ENCODE assay signal across 13 cellular contexts in genomic region chr14:32559595-32559994, GRCh38.
A peak's percentile ranks its signal among the peaks of the same experiment; 100 is the strongest.
DNase-seq lines count a peak whose midpoint lies in the region; ATAC-seq and TF ChIP-seq lines count a peak whose summit lies in the region.
"Had no signal": no experiment of that assay in that cellular context is flagged by ENCODE, and none has a peak within 500 bp of the region (broad histone marks: within the 10 kb centered on the region; RNA-seq: fewer than 3 reads in every experiment).

No MANE protein-coding gene starts in this region.

- CTCF ChIA-PET in activated CD8-positive, alpha-beta memory T cell treated with anti-CD3 and anti-CD28 coated beads, Interleukin-2, amount 10 ng/mL, durations not matched to agents 7 days and 5 days (lab: Charles Lee): interaction anchor here (0.6 to 1.1 kb wide), 6 partner anchors 9 to 868 kb away, joined by 3 to 4 read pairs (median 3); no protein-coding TSS in a partner anchor

- peak overlapping the region in 6 of 10 donors; percentile 5 to 53 (median 43) for H3K27ac ChIP-seq in heart right ventricle
- H3K27ac ChIP-seq: ascending aorta; BLaER1 treated with 17β-estradiol and CSF1 and Interleukin-3, amounts not matched to agents 10 nM and 100 nM had no signal

- H3K27me3 ChIP-seq in HAP-1 (ENCODE audit: low read depth) (no peaks in the 10 kb centered on the region), heart right ventricle (no peaks in the 10 kb centered on the region)
- H3K27me3 ChIP-seq: ascending aorta; BLaER1 treated with 17β-estradiol and CSF1 and Interleukin-3, amounts not matched to agents 10 nM and 100 nM; MG63 had no signal

- H3K36me3 ChIP-seq in HAP-1 (replicated peaks) (no peaks in the 10 kb centered on the region), heart right ventricle (peaks cover 0 to 4% (median 0%) of the 10 kb centered on the region in 9 donors)
- H3K36me3 ChIP-seq: ascending aorta; BLaER1 treated with 17β-estradiol and CSF1 and Interleukin-3, amounts not matched to agents 10 nM and 100 nM; MG63 had no signal

- intact Hi-C loops in heart right ventricle (cut with DNase I): loop anchor here in 3 of 10 donors (5.0 to 10.0 kb wide), 4 partner anchors 85 to 485 kb away; partner anchors contain the start of gene ARHGAP5 (in 1 of the 3)

- H3K4me1 Mint-ChIP-seq in activated CD8-positive, alpha-beta memory T cell treated with anti-CD3 and anti-CD28 coated beads, Interleukin-2, amount 10 ng/mL, durations not matched to agents 7 days and 5 days: peaks cover 9% of the 10 kb centered on the region

- H3K4me3 ChIP-seq in HAP-1 (no peak overlapping the region), heart right ventricle (no peak overlapping the region), retinal pigment epithelial cell (ENCODE audit: low read length) (no peak overlapping the region)
- H3K4me3 ChIP-seq: ascending aorta; BLaER1 treated with 17β-estradiol and CSF1 and Interleukin-3, amounts not matched to agents 10 nM and 100 nM; lung; MG63 had no signal

- no peaks in the 10 kb centered on the region for H3K9me3 Mint-ChIP-seq in activated CD8-positive, alpha-beta memory T cell treated with anti-CD3 and anti-CD28 coated beads, Interleukin-2, amount 10 ng/mL, durations not matched to agents 7 days and 5 days (ENCODE audit: low read depth)

- in situ Hi-C loops in HAP-1 (cut with MboI; ENCODE audit: low sequenced_read_pairs): no loop called here

- H3K36me3 Mint-ChIP-seq in activated CD8-positive, alpha-beta memory T cell treated with anti-CD3 and anti-CD28 coated beads, Interleukin-2, amount 10 ng/mL, durations not matched to agents 7 days and 5 days: no peaks in the 10 kb centered on the region

- peak; percentile 65 to 92 for DNase-seq in HAP-1 (ENCODE audit: low spot score in 2 of 2)
- peak; percentile 81 for DNase-seq in amniotic epithelial cell (ENCODE audit: low read depth)
- no peak for DNase-seq in heart right ventricle
- peak; percentile 86 for DNase-seq in retinal pigment epithelial cell (ENCODE audit: low read depth)
- DNase-seq in activated CD8-positive, alpha-beta memory T cell treated with anti-CD3 and anti-CD28 coated beads, Interleukin-2, amount 10 ng/mL, durations not matched to agents 7 days and 5 days: no peak
- DNase-seq in DMS153 (lab: John Stamatoyannopoulos, UW): no peak
- DNase-seq in DMS53 (lab: John Stamatoyannopoulos, UW): no peak
- DNase-seq: activated gamma-delta T cell treated with Interleukin-2 at 50 U/mL for 16 hours had no signal

- no peak overlapping the region for H3K4me3 Mint-ChIP-seq in activated CD8-positive, alpha-beta memory T cell treated with anti-CD3 and anti-CD28 coated beads, Interleukin-2, amount 10 ng/mL, durations not matched to agents 7 days and 5 days

- H3K9me3 ChIP-seq in HAP-1: no peaks in the 10 kb centered on the region
- H3K9me3 ChIP-seq in heart right ventricle: no peaks in the 10 kb centered on the region
- H3K9me3 ChIP-seq: ascending aorta; BLaER1 treated with 17β-estradiol and CSF1 and Interleukin-3, amounts not matched to agents 10 nM and 100 nM; MG63 had no signal

- no peaks in the 10 kb centered on the region for H3K27me3 Mint-ChIP-seq in activated CD8-positive, alpha-beta memory T cell treated with anti-CD3 and anti-CD28 coated beads, Interleukin-2, amount 10 ng/mL, durations not matched to agents 7 days and 5 days

- ATAC-seq in heart right ventricle (peak in 6 of 8 donors; percentile 35 to 60 (median 46)), GM19023 (IDR thresholded peaks at IDR 0.05; ENCODE audit: unreplicated experiment) (no peak)
- ATAC-seq in activated CD8-positive, alpha-beta memory T cell treated with anti-CD3 and anti-CD28 coated beads, Interleukin-2, amount 10 ng/mL, durations not matched to agents 7 days and 5 days: no peak

- H3K4me1 ChIP-seq in HAP-1 (peaks cover 13% of the 10 kb centered on the region), heart right ventricle (peaks cover 4 to 42% (median 22%) of the 10 kb centered on the region in 9 donors)

- TF ChIP-seq CTCF in heart right ventricle (IDR thresholded peaks at IDR 0.05): no peak
- TF ChIP-seq CTCF in retinal pigment epithelial cell (conservative IDR thresholded peaks at IDR 0.05; ENCODE audit: low read depth, low read length): no peak

- H3K27ac Mint-ChIP-seq in activated CD8-positive, alpha-beta memory T cell treated with anti-CD3 and anti-CD28 coated beads, Interleukin-2, amount 10 ng/mL, durations not matched to agents 7 days and 5 days: no peak overlapping the region

- 22 to 53% methylated on average over 1 of the region's 1 CpG for WGBS in heart right ventricle, 2 donors

Comparison
In these comparisons a context has a peak if more than half of its experiments do, and no peak if none do; other contexts are left out.
1. DNase-seq: peak in HAP-1 (2 of 2), amniotic epithelial cell (single experiment) and retinal pigment epithelial cell (single experiment); none in heart right ventricle (0 of 2), activated CD8-positive, alpha-beta memory T cell treated with anti-CD3 and anti-CD28 coated beads, Interleukin-2, amount 10 ng/mL, durations not matched to agents 7 days and 5 days (single experiment), DMS153 (single experiment) and DMS53 (single experiment).
2. ATAC-seq: peak in heart right ventricle (6 of 8); none in activated CD8-positive, alpha-beta memory T cell treated with anti-CD3 and anti-CD28 coated beads, Interleukin-2, amount 10 ng/mL, durations not matched to agents 7 days and 5 days (single experiment) and GM19023 (single experiment).